15 cellular contexts compared by ENCODE assay signal in the genomic region with DNA sequence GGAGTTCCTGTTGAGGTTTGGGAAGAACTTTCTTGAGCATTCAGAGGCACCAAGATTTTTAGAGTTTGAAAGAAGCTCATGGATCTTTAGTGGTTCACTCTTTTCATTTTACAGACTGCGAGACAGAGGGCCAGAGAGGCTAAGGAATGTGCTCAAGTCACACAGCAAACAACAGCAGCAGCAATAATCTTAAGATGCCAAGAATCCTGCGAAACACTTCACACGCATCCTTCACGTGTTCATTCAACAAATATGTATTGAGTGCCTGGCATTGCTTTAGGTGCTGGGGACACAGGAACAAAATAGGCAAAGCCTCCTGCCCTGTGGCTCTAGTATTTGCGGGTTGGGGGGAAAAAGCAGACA. TPM values are rescaled to one million over a fixed set of nuclear protein-coding genes. Genes with fewer than 3 reads are reported as not detected.
DNase-seq lines count a peak whose midpoint lies in the region; ATAC-seq and TF ChIP-seq lines count a peak whose summit lies in the region.
"Had no signal": no experiment of that assay in that cellular context is flagged by ENCODE, and none has a peak within 500 bp of the region (broad histone marks: within the 10 kb centered on the region; RNA-seq: fewer than 3 reads in every experiment).

No MANE protein-coding gene starts in this region.

- no peak overlapping the region for H2BK5ac ChIP-seq in mesendoderm (ENCODE audit: low read length)

- TF ChIP-seq CTCF in activated CD8-positive, alpha-beta T cell treated with anti-CD3 and anti-CD28 coated beads for 36 hours (IDR thresholded peaks at IDR 0.05): no peak
- no peak for TF ChIP-seq CTCF in WTC11 (IDR thresholded peaks at IDR 0.05)

- intact Hi-C loops in activated CD8-positive, alpha-beta T cell treated with anti-CD3 and anti-CD28 coated beads for 36 hours (cut with micrococcal nuclease): no loop called here

- H3K9me3 ChIP-seq in BLaER1: no peaks in the 10 kb centered on the region
- no peaks in the 10 kb centered on the region for H3K9me3 ChIP-seq in CD8-positive, alpha-beta memory T cell (ENCODE audit: low read length)
- H3K9me3 ChIP-seq: gastrocnemius medialis, HAP-1, right lobe of liver had no signal

- H3K79me2 ChIP-seq in mesendoderm (ENCODE audit: control insufficient read depth, insufficient read depth, low read length): no peaks in the 10 kb centered on the region

- peaks cover 50 to 62% (median 58%) of the 10 kb centered on the region in 3 donors for H3K4me1 Mint-ChIP-seq in CD8-positive, alpha-beta memory T cell
- H3K4me1 Mint-ChIP-seq in activated CD8-positive, alpha-beta T cell treated with anti-CD3 and anti-CD28 coated beads for 36 hours (ENCODE audit: low read depth): peaks cover 73% of the 10 kb centered on the region
- H3K4me1 Mint-ChIP-seq in WTC11: peaks cover 40% of the 10 kb centered on the region

- CTCF ChIA-PET in CD8-positive, alpha-beta memory T cell (lab: Charles Lee): interaction anchor here (1.4 to 3.4 kb wide), 3 partner anchors 17 to 242 kb away, joined by 3 to 32 read pairs (median 4); no protein-coding TSS in a partner anchor
- CTCF ChIA-PET in activated CD8-positive, alpha-beta T cell treated with anti-CD3 and anti-CD28 coated beads for 36 hours (lab: Charles Lee): interaction anchor here (1.5 to 13.1 kb wide), 8 partner anchors 11 to 123 kb away, joined by 3 to 172 read pairs (median 12); no protein-coding TSS in a partner anchor
- CTCF ChIA-PET in WTC11 (lab: Charles Lee): interaction anchor here (0.8 to 9.2 kb wide), 3 partner anchors 16 to 113 kb away, joined by 5 to 94 read pairs (median 11); no protein-coding TSS in a partner anchor

- H3K79me1 ChIP-seq in mesendoderm (ENCODE audit: low read length): no peaks in the 10 kb centered on the region

- POLR2A ChIA-PET in CD8-positive, alpha-beta memory T cell (lab: Charles Lee): interaction anchor here (2.4 kb wide), 1 partner anchor 56 kb away, joined by 7 read pairs; a partner anchor contains a TSS
- POLR2A ChIA-PET in activated CD8-positive, alpha-beta T cell treated with anti-CD3 and anti-CD28 coated beads for 36 hours (lab: Charles Lee): interaction anchor here (0.9 to 2.2 kb wide), 4 partner anchors 56 to 123 kb away, joined by 3 to 10 read pairs (median 4); a partner anchor contains a TSS
- POLR2A ChIA-PET in WTC11 (lab: Charles Lee): no interaction called here

- peak overlapping the region; percentile 46 to 93 (median 76) for H3K27ac Mint-ChIP-seq in CD8-positive, alpha-beta memory T cell
- peak overlapping the region; percentile 98 for H3K27ac Mint-ChIP-seq in activated CD8-positive, alpha-beta T cell treated with anti-CD3 and anti-CD28 coated beads for 36 hours
- H3K27ac Mint-ChIP-seq in WTC11: no peak overlapping the region

- H3K23ac ChIP-seq in mesendoderm (ENCODE audit: low read length): no peak overlapping the region

- no peaks in the 10 kb centered on the region for H3K36me3 ChIP-seq in BLaER1
- no peaks in the 10 kb centered on the region for H3K36me3 ChIP-seq in CD8-positive, alpha-beta memory T cell (ENCODE audit: insufficient read depth, low read length)
- H3K36me3 ChIP-seq in mesendoderm (ENCODE audit: control insufficient read depth, insufficient read depth, low read length): no peaks in the 10 kb centered on the region
- H3K36me3 ChIP-seq: gastrocnemius medialis, HAP-1, right lobe of liver had no signal

- H2AK5ac ChIP-seq in mesendoderm (ENCODE audit: low read length): no peak overlapping the region

- H3K9me3 Mint-ChIP-seq in CD8-positive, alpha-beta memory T cell: no peaks in the 10 kb centered on the region
- H3K9me3 Mint-ChIP-seq in activated CD8-positive, alpha-beta T cell treated with anti-CD3 and anti-CD28 coated beads for 36 hours: no peaks in the 10 kb centered on the region
- H3K9me3 Mint-ChIP-seq in WTC11: no peaks in the 10 kb centered on the region

- H3K4me1 ChIP-seq in BLaER1 (peaks cover 65% of the 10 kb centered on the region), mesendoderm (ENCODE audit: control insufficient read depth, low read depth, low read length) (peaks cover 17% of the 10 kb centered on the region)
- H3K4me1 ChIP-seq in CD8-positive, alpha-beta memory T cell (ENCODE audit: insufficient read depth, low read length): peaks cover 44% of the 10 kb centered on the region
- H3K4me1 ChIP-seq: gastrocnemius medialis, right lobe of liver had no signal

- no peak overlapping the region for H4K8ac ChIP-seq in mesendoderm (ENCODE audit: low read depth, low read length)

- H3K9ac ChIP-seq in BLaER1 (no peak overlapping the region; the same call in 1 of the 2 replicates), mesendoderm (ENCODE audit: low read length) (no peak overlapping the region)

- H3K27me3 ChIP-seq in BLaER1 (peaks cover 15% of the 10 kb centered on the region), mesendoderm (ENCODE audit: insufficient read depth, low read length, poor library complexity) (no peaks in the 10 kb centered on the region)
- H3K27me3 ChIP-seq in CD8-positive, alpha-beta memory T cell (ENCODE audit: insufficient read depth, low read length, poor library complexity, severe bottlenecking): no peaks in the 10 kb centered on the region
- H3K27me3 ChIP-seq: right lobe of liver had no signal

- peaks cover 0 to 2% of the 10 kb centered on the region in 2 donors for H3K27me3 Mint-ChIP-seq in CD8-positive, alpha-beta memory T cell
- H3K27me3 Mint-ChIP-seq in activated CD8-positive, alpha-beta T cell treated with anti-CD3 and anti-CD28 coated beads for 36 hours: no peaks in the 10 kb centered on the region
- peaks cover 4% of the 10 kb centered on the region for H3K27me3 Mint-ChIP-seq in WTC11 (ENCODE audit: low read depth)

- H2BK15ac ChIP-seq in mesendoderm (replicated peaks; ENCODE audit: low read depth): no peak overlapping the region

- no peak overlapping the region for H3K4me3 ChIP-seq in BLaER1
- peak overlapping the region; percentile 13 for H3K4me3 ChIP-seq in CD8-positive, alpha-beta memory T cell (ENCODE audit: low read length)
- no peak overlapping the region for H3K4me3 ChIP-seq in mesendoderm (ENCODE audit: low read length)
- H3K4me3 ChIP-seq: gastrocnemius medialis, HAP-1, right lobe of liver had no signal

- no peak overlapping the region for H4K5ac ChIP-seq in mesendoderm (ENCODE audit: low read length)

- no CpG with 5 or more reads among the region's 5 CpGs for WGBS in mesendoderm (ENCODE audit: extremely low coverage, insufficient coverage, low lambda C conversion rate)

- no peaks in the 10 kb centered on the region for H4K20me1 ChIP-seq in BLaER1

- peak overlapping the region; percentile 28 for H3K4ac ChIP-seq in mesendoderm (ENCODE audit: low read depth, low read length)

- H3K4me2 ChIP-seq in BLaER1 (peak overlapping the region; percentile 67), mesendoderm (ENCODE audit: low read length) (no peak overlapping the region)

- H3K18ac ChIP-seq in mesendoderm (ENCODE audit: low read length): no peak overlapping the region

- H3K27ac ChIP-seq in BLaER1 (no peak overlapping the region), mesendoderm (ENCODE audit: low read depth, low read length) (no peak overlapping the region)
- no peak overlapping the region for H3K27ac ChIP-seq in CD8-positive, alpha-beta memory T cell (ENCODE audit: low read depth, low read length)
- H3K27ac ChIP-seq: gastrocnemius medialis, right lobe of liver had no signal

- H3K56ac ChIP-seq in mesendoderm (ENCODE audit: low read length): peak overlapping the region; percentile 54

- no peak for DNase-seq in CD8-positive, alpha-beta memory T cell
- no peak for DNase-seq in activated CD8-positive, alpha-beta T cell treated with anti-CD3 and anti-CD28 coated beads for 36 hours
- DNase-seq in mesendoderm (no peak), AG08396 (ENCODE audit: low spot score) (no peak), midbrain (lab: John Stamatoyannopoulos, UW) (no peak), WTC11 (ENCODE audit: low spot score) (no peak)
- DNase-seq: activated CD8-positive, alpha-beta memory T cell treated with anti-CD3 and anti-CD28 coated beads for 24 hours; gastrocnemius medialis; NCI-H1048; right lobe of liver; SHP77; stimulated activated CD4-positive, alpha-beta T cell treated with anti-CD3 and anti-CD28 coated beads, Interleukin-4, amount 100 ng/mL, for 1 hour had no signal

- no peak overlapping the region for H2BK120ac ChIP-seq in mesendoderm (ENCODE audit: low read depth, low read length)

- no peaks in the 10 kb centered on the region for H3K36me3 Mint-ChIP-seq in CD8-positive, alpha-beta memory T cell
- H3K36me3 Mint-ChIP-seq in activated CD8-positive, alpha-beta T cell treated with anti-CD3 and anti-CD28 coated beads for 36 hours (ENCODE audit: low read depth): no peaks in the 10 kb centered on the region
- no peaks in the 10 kb centered on the region for H3K36me3 Mint-ChIP-seq in WTC11

- H3K4me3 Mint-ChIP-seq in CD8-positive, alpha-beta memory T cell: peak overlapping the region in 6 of 7 donors; percentile 49 to 78 (median 70)
- peak overlapping the region; percentile 39 for H3K4me3 Mint-ChIP-seq in activated CD8-positive, alpha-beta T cell treated with anti-CD3 and anti-CD28 coated beads for 36 hours
- H3K4me3 Mint-ChIP-seq in WTC11: no peak overlapping the region

- peak; percentile 1 for ATAC-seq in activated CD8-positive, alpha-beta T cell treated with anti-CD3 and anti-CD28 coated beads for 36 hours
- ATAC-seq in HG03097 (IDR thresholded peaks at IDR 0.05; ENCODE audit: low FRiP score, unreplicated experiment) (no peak), WTC11 (no peak)
- ATAC-seq: gastrocnemius medialis, right lobe of liver had no signal

RNA-seq across cellular contexts. Expression of a gene that starts 1.0 kb away (rescaled TPM):
- total RNA-seq in CD8-positive, alpha-beta memory T cell: 1 to 10 TPM; 1.4 to 1.5 TPM
- polyA plus RNA-seq in CD8-positive, alpha-beta memory T cell: 1.5 TPM
- 1 to 10 TPM; 3.5 to 4.7 TPM for total RNA-seq in activated CD8-positive, alpha-beta T cell treated with anti-CD3 and anti-CD28 coated beads for 36 hours
- polyA plus RNA-seq in mesendoderm (2013, experiment 1 of 2): 1.6 TPM
- 1.4 TPM for polyA plus RNA-seq in mesendoderm (2013, experiment 2 of 2)
- 0.62 to 1.1 TPM (median 0.63 TPM) in 3 replicates for total RNA-seq in WTC11 (2021)
- total RNA-seq: gastrocnemius medialis had no signal

RNA-seq across cellular contexts. Expression of a gene that starts 53.7 kb away (rescaled TPM):
- under 1 TPM in 1 of 2 experiments, not detected in 1; 0.11 TPM for total RNA-seq in CD8-positive, alpha-beta memory T cell
- polyA plus RNA-seq in CD8-positive, alpha-beta memory T cell: not detected
- total RNA-seq in activated CD8-positive, alpha-beta T cell treated with anti-CD3 and anti-CD28 coated beads for 36 hours: not detected
- 14.1 TPM for polyA plus RNA-seq in mesendoderm (2013, experiment 1 of 2)
- polyA plus RNA-seq in mesendoderm (2013, experiment 2 of 2): 14.4 TPM
- total RNA-seq in WTC11 (2021): 26.2 to 31.6 TPM (median 30.1 TPM) in 3 replicates

RNA-seq across cellular contexts. Expression of a gene that starts 56.0 kb away (rescaled TPM):
- 100 to 1,000 TPM; 120 to 122 TPM for total RNA-seq in CD8-positive, alpha-beta memory T cell
- 659 TPM for polyA plus RNA-seq in CD8-positive, alpha-beta memory T cell
- total RNA-seq in activated CD8-positive, alpha-beta T cell treated with anti-CD3 and anti-CD28 coated beads for 36 hours: 10 to 100 TPM; 73.3 to 80.9 TPM
- polyA plus RNA-seq in mesendoderm (2013, experiment 1 of 2): 0.06 TPM
- 0.10 TPM for polyA plus RNA-seq in mesendoderm (2013, experiment 2 of 2)
- 0.41 to 0.74 TPM (median 0.71 TPM) in 3 replicates for total RNA-seq in WTC11 (2021)

Comparison
In these comparisons a context has a peak if more than half of its experiments do, and no peak if none do; other contexts are left out.
1. RNA of a gene that starts 53.7 kb away (total RNA-seq): 26.2 to 31.6 TPM in WTC11; not detected in activated CD8-positive, alpha-beta T cell treated with anti-CD3 and anti-CD28 coated beads for 36 hours and 0.11 TPM in CD8-positive, alpha-beta memory T cell; every median in the first group is over 10 times any median in the second.
2. RNA of a gene that starts 56.0 kb away (total RNA-seq): 120 to 122 TPM in CD8-positive, alpha-beta memory T cell and 73.3 to 80.9 TPM in activated CD8-positive, alpha-beta T cell treated with anti-CD3 and anti-CD28 coated beads for 36 hours; 0.41 to 0.74 TPM in WTC11; every median in the first group is over 10 times any median in the second.